ENCODE assay signal across 8 cellular contexts in the genomic region with DNA sequence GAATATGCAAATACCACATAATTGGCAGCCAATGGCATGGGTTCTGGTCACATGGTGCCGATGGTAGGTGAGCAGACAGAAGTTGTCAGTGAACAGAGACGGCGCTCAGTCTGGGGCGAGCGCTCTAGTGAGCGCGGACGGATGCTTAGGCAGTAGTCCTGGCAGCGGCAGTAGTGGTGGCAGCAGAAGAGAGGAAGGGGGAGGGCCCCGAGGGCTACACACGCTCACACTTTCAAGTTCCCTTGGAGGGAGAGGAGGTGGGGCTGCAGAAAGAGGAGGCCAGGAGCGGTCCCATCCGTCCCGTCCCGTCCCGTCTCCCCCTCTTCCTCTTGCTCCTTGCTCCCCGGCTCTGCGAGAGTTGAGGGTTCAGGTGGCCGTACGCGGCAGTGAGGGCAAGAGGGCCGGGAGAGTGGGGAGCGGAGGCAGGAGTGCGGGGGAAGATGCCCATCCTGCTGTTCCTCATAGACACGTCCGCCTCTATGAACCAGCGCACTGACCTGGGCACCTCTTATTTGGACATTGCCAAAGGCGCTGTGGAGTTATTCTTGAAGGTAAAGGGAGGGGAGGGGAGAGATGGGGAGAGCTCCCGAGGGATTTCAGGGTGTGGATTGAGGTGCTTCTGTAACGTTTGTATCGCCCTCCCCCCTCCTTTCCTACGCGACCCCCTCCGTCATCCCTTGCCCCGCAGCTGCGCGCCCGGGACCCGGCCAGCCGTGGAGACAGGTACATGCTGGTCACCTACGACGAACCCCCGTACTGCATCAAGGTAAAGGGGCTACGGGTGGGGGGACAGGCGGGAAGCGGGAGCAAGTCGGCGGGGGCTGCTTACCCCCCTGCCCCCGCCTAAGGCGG. TPM values are rescaled to one million over a fixed set of nuclear protein-coding genes. Genes with fewer than 3 reads are reported as not detected.
A peak's percentile ranks its signal among the peaks of the same experiment; 100 is the strongest.
DNase-seq lines count a peak whose midpoint lies in the region; ATAC-seq and TF ChIP-seq lines count a peak whose summit lies in the region.

A gene with protein sequence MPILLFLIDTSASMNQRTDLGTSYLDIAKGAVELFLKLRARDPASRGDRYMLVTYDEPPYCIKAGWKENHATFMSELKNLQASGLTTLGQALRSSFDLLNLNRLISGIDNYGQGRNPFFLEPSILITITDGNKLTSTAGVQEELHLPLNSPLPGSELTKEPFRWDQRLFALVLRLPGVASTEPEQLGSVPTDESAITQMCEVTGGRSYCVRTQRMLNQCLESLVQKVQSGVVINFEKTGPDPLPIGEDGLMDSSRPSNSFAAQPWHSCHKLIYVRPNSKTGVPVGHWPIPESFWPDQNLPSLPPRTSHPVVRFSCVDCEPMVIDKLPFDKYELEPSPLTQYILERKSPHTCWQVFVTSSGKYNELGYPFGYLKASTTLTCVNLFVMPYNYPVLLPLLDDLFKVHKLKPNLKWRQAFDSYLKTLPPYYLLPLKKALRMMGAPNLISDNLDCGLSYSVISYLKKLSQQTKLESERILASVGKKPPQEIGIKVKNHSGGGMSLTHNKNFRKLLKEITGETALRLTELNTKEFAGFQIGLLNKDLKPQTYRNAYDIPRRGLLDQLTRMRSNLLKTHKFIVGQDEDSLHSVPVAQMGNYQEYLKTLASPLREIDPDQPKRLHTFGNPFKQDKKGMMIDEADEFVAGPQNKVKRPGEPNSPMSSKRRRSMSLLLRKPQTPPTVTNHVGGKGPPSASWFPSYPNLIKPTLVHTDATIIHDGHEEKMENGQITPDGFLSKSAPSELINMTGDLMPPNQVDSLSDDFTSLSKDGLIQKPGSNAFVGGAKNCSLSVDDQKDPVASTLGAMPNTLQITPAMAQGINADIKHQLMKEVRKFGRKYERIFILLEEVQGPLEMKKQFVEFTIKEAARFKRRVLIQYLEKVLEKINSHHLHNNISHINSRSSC (plus strand): TSS at position 108 of the 852 bp plus-strand sequence. CDS start 333 bp downstream, at position 441.

- H3K9me3 ChIP-seq in BLaER1 treated with 17β-estradiol and CSF1 and Interleukin-3, amounts not matched to agents 10 nM and 100 nM (replicated peaks in 1 of 11): no peaks in the 10 kb centered on the region
- no peaks in the 10 kb centered on the region for H3K9me3 ChIP-seq in endocrine pancreas (ENCODE audit: control insufficient read depth, low read length)

- H3K4me3 Mint-ChIP-seq in mesothelial cell of epicardium: peak within 1 kb of the TSS; percentile 95

- H3K27ac Mint-ChIP-seq in mesothelial cell of epicardium: peak within 1 kb of the TSS; percentile 100

- H3K4me1 Mint-ChIP-seq in mesothelial cell of epicardium: peaks cover 22% of the 10 kb centered on the region

- H3K36me3 ChIP-seq in BLaER1 treated with 17β-estradiol and CSF1 and Interleukin-3, amounts not matched to agents 10 nM and 100 nM: no peaks in the 10 kb centered on the region
- H3K36me3 ChIP-seq in endocrine pancreas (ENCODE audit: control insufficient read depth, insufficient read depth, low read length): no peaks in the 10 kb centered on the region

- peaks cover 12% of the 10 kb centered on the region for H3K9me3 Mint-ChIP-seq in mesothelial cell of epicardium

- H4K20me1 ChIP-seq in BLaER1 treated with 17β-estradiol and CSF1 and Interleukin-3, amounts not matched to agents 10 nM and 100 nM: peaks cover 0 to 4% (median 0%) of the 10 kb centered on the region in 11 experiments; a peak in 3 of 22 replicates

- peak; percentile 78 for ATAC-seq in HG03457 (IDR thresholded peaks at IDR 0.05; ENCODE audit: unreplicated experiment)

- H3K36me3 Mint-ChIP-seq in mesothelial cell of epicardium: no peaks in the 10 kb centered on the region

- H3K27ac ChIP-seq in BLaER1 treated with 17β-estradiol and CSF1 and Interleukin-3, amounts not matched to agents 10 nM and 100 nM: peak within 1 kb of the TSS; percentile 80 to 96 (median 91)

- H3K4me2 ChIP-seq in BLaER1 treated with 17β-estradiol and CSF1 and Interleukin-3, amounts not matched to agents 10 nM and 100 nM: peak within 1 kb of the TSS; percentile 53 to 83 (median 70)

- no peak for TF ChIP-seq CTCF in mesothelial cell of epicardium (IDR thresholded peaks at IDR 0.05; ENCODE audit: unreplicated experiment)

- no peaks in the 10 kb centered on the region for H3K27me3 Mint-ChIP-seq in mesothelial cell of epicardium (ENCODE audit: low read depth)

- H3K9ac ChIP-seq in BLaER1 treated with 17β-estradiol and CSF1 and Interleukin-3, amounts not matched to agents 10 nM and 100 nM: peak within 1 kb of the TSS; percentile 87 to 93 (median 90)
- peak within 1 kb of the TSS; percentile 77 for H3K9ac ChIP-seq in endocrine pancreas (ENCODE audit: control insufficient read depth, insufficient read depth, low read length)

- H3K4me1 ChIP-seq in BLaER1 treated with 17β-estradiol and CSF1 and Interleukin-3, amounts not matched to agents 10 nM and 100 nM: peaks cover 5 to 34% (median 9%) of the 10 kb centered on the region in 10 experiments; a peak in 18 of 20 replicates
- no peaks in the 10 kb centered on the region for H3K4me1 ChIP-seq in endocrine pancreas (ENCODE audit: control insufficient read depth, insufficient read depth, low read length)

- H3K27me3 ChIP-seq in BLaER1 treated with 17β-estradiol and CSF1 and Interleukin-3, amounts not matched to agents 10 nM and 100 nM: peaks cover 64 to 92% (median 76%) of the 10 kb centered on the region in 11 experiments
- no peaks in the 10 kb centered on the region for H3K27me3 ChIP-seq in endocrine pancreas (ENCODE audit: control insufficient read depth, insufficient read depth, low read length)

- DNase-seq in GM19240 (ENCODE audit: insufficient read length, low spot score): peak; percentile 45
- peak; percentile 88 for DNase-seq in NOMO-1 treated with dmso at 0.1 percent for 144 hours (lab: John Stamatoyannopoulos, UW; ENCODE audit: unreplicated experiment)
- peak; percentile 66 for DNase-seq in activated CD8-positive, alpha-beta memory T cell treated with anti-CD3 and anti-CD28 coated beads, Interleukin-2, amount 50 U/mL, for 1 hour (ENCODE audit: extremely low read depth)
- peak; percentile 45 to 71 for DNase-seq in mesothelial cell of epicardium (ENCODE audit: low spot score in 2 of 2, unreplicated experiment in 2 of 2)
- DNase-seq in stimulated activated CD8-positive, alpha-beta memory T cell treated with anti-CD3 and anti-CD28 coated beads, Interleukin-15, amount 100 ng/mL, for 4 hours (ENCODE audit: low read depth in 2 of 2): peak; percentile 63 to 72

- peak within 1 kb of the TSS; percentile 66 to 80 (median 72) for H3K4me3 ChIP-seq in BLaER1 treated with 17β-estradiol and CSF1 and Interleukin-3, amounts not matched to agents 10 nM and 100 nM
- H3K4me3 ChIP-seq in endocrine pancreas (ENCODE audit: control insufficient read depth, insufficient read depth, low read length): peak within 1 kb of the TSS; percentile 14

RNA-seq across cellular contexts. Expression of the gene that starts here (rescaled TPM):
- 31.7 to 32.9 TPM (median 32.6 TPM) in 3 replicates for total RNA-seq in mesothelial cell of epicardium

Comparison
In these comparisons a context has a peak if more than half of its experiments do, and no peak if none do; other contexts are left out.
1. Peak in every context shown above with its lines: DNase-seq, ATAC-seq, H3K4me3 ChIP-seq and H3K27ac ChIP-seq.